3 cellular contexts compared by ENCODE assay signal in genomic region chr20:12198281-12198680, GRCh38.
"Had no signal": no experiment of that assay in that cellular context is flagged by ENCODE, and none has a peak within 500 bp of the region (broad histone marks: within the 10 kb centered on the region; RNA-seq: fewer than 3 reads in every experiment).

No MANE protein-coding gene starts in this region.

- ATAC-seq: GM12878 had no signal

- DNase-seq: GDM1, GF-D8 had no signal
